In genomic region chr2:189982777-189983394, GRCh38 we compare ENCODE assay signal across 8 cellular contexts.
DNase-seq lines count a peak whose midpoint lies in the region; ATAC-seq and TF ChIP-seq lines count a peak whose summit lies in the region.

No MANE protein-coding gene starts in this region.

- ATAC-seq in HG03342 (IDR thresholded peaks at IDR 0.05; ENCODE audit: unreplicated experiment) (no peak), GM18519 (IDR thresholded peaks at IDR 0.05; ENCODE audit: low FRiP score, unreplicated experiment) (no peak), GM19328 (IDR thresholded peaks at IDR 0.05; ENCODE audit: unreplicated experiment) (no peak)

- DNase-seq in CD1c-positive myeloid dendritic cell (ENCODE audit: extremely low spot score) (peak; percentile 12), GM20000 (ENCODE audit: low spot score) (no peak), SIG-M5 (lab: John Stamatoyannopoulos, UW) (peak; percentile 19), iPS DF 4.7 (ENCODE audit: extremely low read depth, low spot score) (peak; percentile 28)
- DNase-seq in activated CD4-positive, CD25-positive, alpha-beta regulatory T cell (lab: John Stamatoyannopoulos, UW) = no peak

- peak; percentile 4 for TF ChIP-seq CTCF in GM20000 (IDR thresholded peaks at IDR 0.05; ENCODE audit: extremely low read depth, missing control alignments)

Comparison
In these comparisons a context has a peak if more than half of its experiments do, and no peak if none do; other contexts are left out.
1. DNase-seq: peak in CD1c-positive myeloid dendritic cell (single experiment), SIG-M5 (single experiment) and iPS DF 4.7 (single experiment); none in GM20000 (single experiment) and activated CD4-positive, CD25-positive, alpha-beta regulatory T cell (0 of 4).